8 cellular contexts compared by ENCODE assay signal in the genomic region with DNA sequence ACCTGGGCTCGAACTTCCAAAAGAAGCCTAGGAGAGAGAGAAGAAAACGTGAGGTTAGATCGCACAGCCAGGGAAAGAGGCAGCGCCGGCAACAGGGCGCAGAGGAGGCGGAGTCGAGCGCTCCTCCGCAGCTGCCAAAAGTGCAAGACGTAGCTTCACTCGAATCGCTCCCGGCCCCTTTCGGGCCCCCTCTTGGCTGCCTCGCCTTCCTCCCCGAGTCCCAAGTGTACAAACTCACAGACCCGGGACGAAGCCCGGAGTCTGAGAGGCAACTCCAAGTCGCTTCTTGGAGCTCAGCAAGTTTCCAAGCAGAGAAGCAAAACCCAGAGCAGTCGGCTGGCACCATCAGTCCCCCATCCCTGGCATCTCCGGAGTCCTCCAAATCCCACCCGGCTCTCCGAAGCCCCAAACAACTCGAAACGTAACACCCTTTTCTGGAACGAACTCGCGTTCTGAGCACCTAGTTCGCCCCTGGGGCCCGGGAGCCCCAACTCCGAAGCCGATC. TPM values are rescaled to one million over a fixed set of nuclear protein-coding genes. Genes with fewer than 3 reads are reported as not detected.
A peak's percentile ranks its signal among the peaks of the same experiment; 100 is the strongest.
DNase-seq lines count a peak whose midpoint lies in the region; ATAC-seq and TF ChIP-seq lines count a peak whose summit lies in the region.

No MANE protein-coding gene starts in this region.

- peaks cover 64% of the 10 kb centered on the region for H3K79me2 ChIP-seq in GM23248 (ENCODE audit: insufficient read depth)

- H3F3A ChIP-seq in GM23248 (ENCODE audit: insufficient read depth) = peaks cover 11% of the 10 kb centered on the region; the same call in 1 of the 2 replicates

- no peaks in the 10 kb centered on the region for H3K9me2 ChIP-seq in GM23248 (ENCODE audit: insufficient read depth)

- DNase-seq in ELF-1 (ENCODE audit: low read depth, low spot score) (peak; percentile 69), GM23248 (peak; percentile 91), MG63 (peak; percentile 75), coronary artery (ENCODE audit: low spot score) (peak; percentile 80), left colon (peak; percentile 64 to 73)
- DNase-seq in activated CD4-positive, alpha-beta T cell treated with anti-CD3 and anti-CD28 coated beads, Interleukin-2, amount 10 ng/mL, durations not matched to agents 7 days and 5 days = peak; percentile 55
- peak; percentile 53 for DNase-seq in stimulated activated CD4-positive, alpha-beta T cell treated with anti-CD3 and anti-CD28 coated beads, Interleukin-1b, Interleukin-23, amount 100 ng/mL, for 48 hours

- ATAC-seq in left colon (peak; percentile 65), HG03097 (IDR thresholded peaks at IDR 0.05; ENCODE audit: low FRiP score, unreplicated experiment) (no peak)

- 0 to 2% methylated on average over 32 to 34 of the region's 34 CpGs for WGBS in GM23248 (ENCODE audit: low coverage in 1 of 2, low lambda C conversion rate in 2 of 2, missing lambda C conversion rate in 2 of 2), 2 experiments

- H3K36me3 ChIP-seq in GM23248 (ENCODE audit: low read depth) = peaks cover 21% of the 10 kb centered on the region
- peaks cover 37% of the 10 kb centered on the region for H3K36me3 ChIP-seq in MG63

- H3K9ac ChIP-seq in GM23248 = peak overlapping the region; percentile 88

- H3K27me3 ChIP-seq in GM23248 (replicated peaks; ENCODE audit: insufficient read depth) (peaks cover 14% of the 10 kb centered on the region; the same call in 1 of the 2 replicates), MG63 (peaks cover 21% of the 10 kb centered on the region)

- in situ Hi-C loops in GM23248 (cut with MboI) = no loop called here

- no peaks in the 10 kb centered on the region for H3K9me3 Mint-ChIP-seq in activated CD4-positive, alpha-beta T cell treated with anti-CD3 and anti-CD28 coated beads, Interleukin-2, amount 10 ng/mL, durations not matched to agents 7 days and 5 days

- intact Hi-C loops in left colon (cut with DNase I, micrococcal nuclease) = no loop called here

- peaks cover 10% of the 10 kb centered on the region for H3K4me1 ChIP-seq in GM23248 (ENCODE audit: insufficient read depth)

- H3K36me3 Mint-ChIP-seq in activated CD4-positive, alpha-beta T cell treated with anti-CD3 and anti-CD28 coated beads, Interleukin-2, amount 10 ng/mL, durations not matched to agents 7 days and 5 days (ENCODE audit: low read depth) = peaks cover 22% of the 10 kb centered on the region

- CTCF ChIA-PET in activated CD4-positive, alpha-beta T cell treated with anti-CD3 and anti-CD28 coated beads, Interleukin-2, amount 10 ng/mL, durations not matched to agents 7 days and 5 days (lab: Charles Lee) = interaction anchor here (1.4 to 1.7 kb wide), 2 partner anchors 9 to 314 kb away, joined by 3 to 4 read pairs; no protein-coding TSS in a partner anchor

- peak overlapping the region; percentile 75 for H2AFZ ChIP-seq in GM23248

- no peak for TF ChIP-seq CTCF in coronary artery (IDR thresholded peaks at IDR 0.05)

- peaks cover 5% of the 10 kb centered on the region; the same call in 1 of the 2 replicates for H4K20me1 ChIP-seq in GM23248 (ENCODE audit: insufficient read depth)

- H3K9me3 ChIP-seq in GM23248 (ENCODE audit: low read depth) = no peaks in the 10 kb centered on the region
- no peaks in the 10 kb centered on the region for H3K9me3 ChIP-seq in MG63

- POLR2A ChIA-PET in activated CD4-positive, alpha-beta T cell treated with anti-CD3 and anti-CD28 coated beads, Interleukin-2, amount 10 ng/mL, durations not matched to agents 7 days and 5 days (lab: Charles Lee) = interaction anchor here (0.6 kb wide), 2 partner anchors 47 to 108 kb away, joined by 3 read pairs; no protein-coding TSS in a partner anchor

- H3K27me3 Mint-ChIP-seq in activated CD4-positive, alpha-beta T cell treated with anti-CD3 and anti-CD28 coated beads, Interleukin-2, amount 10 ng/mL, durations not matched to agents 7 days and 5 days = peaks cover 28% of the 10 kb centered on the region

- peak overlapping the region; percentile 99 for H3K4me2 ChIP-seq in GM23248 (ENCODE audit: unreplicated experiment)

- H3K4me3 ChIP-seq in GM23248 (peak overlapping the region; percentile 84), MG63 (peak overlapping the region; percentile 80), coronary artery (peak overlapping the region; percentile 99)

- H3K27ac ChIP-seq in GM23248 = peak overlapping the region; percentile 69
- H3K27ac ChIP-seq in coronary artery = peak overlapping the region; percentile 37 to 89

- peaks cover 20% of the 10 kb centered on the region for H3K4me1 Mint-ChIP-seq in activated CD4-positive, alpha-beta T cell treated with anti-CD3 and anti-CD28 coated beads, Interleukin-2, amount 10 ng/mL, durations not matched to agents 7 days and 5 days

- H3K4me3 Mint-ChIP-seq in activated CD4-positive, alpha-beta T cell treated with anti-CD3 and anti-CD28 coated beads, Interleukin-2, amount 10 ng/mL, durations not matched to agents 7 days and 5 days = peak overlapping the region; percentile 88

- H3K27ac Mint-ChIP-seq in activated CD4-positive, alpha-beta T cell treated with anti-CD3 and anti-CD28 coated beads, Interleukin-2, amount 10 ng/mL, durations not matched to agents 7 days and 5 days = peak overlapping the region; percentile 88

RNA-seq across cellular contexts. Expression of a gene that starts 1.2 kb away (rescaled TPM):
- total RNA-seq in GM23248 (2014; rRNA removed; shearing (Covaris generic)) = 13.3 and 20.0 TPM in 2 replicates
- polyA plus RNA-seq in GM23248 (2016; fragmentation: Nextera tagmentation; extraction: Ambion mirVana) = 5.3 and 5.8 TPM in 2 replicates
- 7.7 and 82.5 TPM in 2 replicates for total RNA-seq in MG63 (2014; rRNA removed; shearing (Covaris generic); ENCODE audit: low replicate concordance)
- 10 to 100 TPM; 22.4 to 23.1 TPM for total RNA-seq in activated CD4-positive, alpha-beta T cell treated with anti-CD3 and anti-CD28 coated beads, Interleukin-2, amount 10 ng/mL, durations not matched to agents 7 days and 5 days
- total RNA-seq in left colon = 100 to 1,000 TPM in 1 of 2 donors, 10 to 100 TPM in 1; 84.1 to 170 TPM

RNA-seq across cellular contexts. Expression of a gene that starts 41.3 kb away (rescaled TPM):
- 18.5 and 22.5 TPM in 2 replicates for total RNA-seq in GM23248 (2014; rRNA removed; shearing (Covaris generic))
- polyA plus RNA-seq in GM23248 (2016; fragmentation: Nextera tagmentation; extraction: Ambion mirVana) = 13.8 and 15.4 TPM in 2 replicates
- 16.0 and 22.5 TPM in 2 replicates for total RNA-seq in MG63 (2014; rRNA removed; shearing (Covaris generic); ENCODE audit: low replicate concordance)
- total RNA-seq in activated CD4-positive, alpha-beta T cell treated with anti-CD3 and anti-CD28 coated beads, Interleukin-2, amount 10 ng/mL, durations not matched to agents 7 days and 5 days = 1 to 10 TPM; 4.0 to 5.1 TPM
- 10 to 100 TPM; 17.1 to 26.3 TPM for total RNA-seq in left colon
